ENCODE assay signal across 1 cellular context in genomic region chr11:54930930-54931329, GRCh38.
TF ChIP-seq lines count a peak whose summit lies in the region.

No MANE protein-coding gene starts in this region.

TF ChIP-seq in liver, 16 proteins besides CTCF, POLR2A, EP300 and RAD21 (continued from another document):
- TF ChIP-seq NR2F2 (IDR thresholded peaks at IDR 0.05): no peak
- TF ChIP-seq GABPA (IDR thresholded peaks at IDR 0.05 in 1 of 2, conservative IDR thresholded peaks at IDR 0.05 in 1 of 2): no peak
- TF ChIP-seq ATF3 (IDR thresholded peaks at IDR 0.05): no peak
- no peak for TF ChIP-seq ZBTB33 (IDR thresholded peaks at IDR 0.05)
- TF ChIP-seq RXRA (IDR thresholded peaks at IDR 0.05): no peak
- TF ChIP-seq HNF4G (IDR thresholded peaks at IDR 0.05): no peak
- no peak for TF ChIP-seq SP1 (IDR thresholded peaks at IDR 0.05)
- TF ChIP-seq EGR1 (IDR thresholded peaks at IDR 0.05; ENCODE audit: low read depth in 2 of 2): no peak
- TF ChIP-seq YY1 (IDR thresholded peaks at IDR 0.05): no peak
- TF ChIP-seq TAF1 (conservative IDR thresholded peaks at IDR 0.05): no peak
- no peak for TF ChIP-seq HNF4A (conservative IDR thresholded peaks at IDR 0.05)
